In genomic region chr16:88442435-88442810, GRCh38 we compare ENCODE assay signal across 11 cellular contexts.
"Had no signal": no experiment of that assay in that cellular context is flagged by ENCODE, and none has a peak within 500 bp of the region (broad histone marks: within the 10 kb centered on the region; RNA-seq: fewer than 3 reads in every experiment).

No MANE protein-coding gene starts in this region.

- DNase-seq: occipital lobe had no signal

- H3K4me3 ChIP-seq: breast epithelium, prostate gland had no signal

- H3K4me1 ChIP-seq: prostate gland had no signal

- H3K9me3 ChIP-seq: breast epithelium, lower lobe of right lung, prostate gland, spleen had no signal

- H3K4me3 Mint-ChIP-seq: activated CD8-positive, alpha-beta memory T cell treated with anti-CD3 and anti-CD28 coated beads, Interleukin-2, amount 10 ng/mL, durations not matched to agents 7 days and 5 days; activated naive CD8-positive, alpha-beta T cell treated with anti-CD3 and anti-CD28 coated beads for 36 hours; activated T-cell treated with anti-CD3 and anti-CD28 coated beads, Interleukin-2, amount 50 U/mL, for 4 hours; immature natural killer cell had no signal

- H3K36me3 ChIP-seq: breast epithelium, lower lobe of right lung, prostate gland, spleen had no signal

- H3K27me3 ChIP-seq: spleen had no signal

- H3K27ac Mint-ChIP-seq: activated CD8-positive, alpha-beta memory T cell treated with anti-CD3 and anti-CD28 coated beads, Interleukin-2, amount 10 ng/mL, durations not matched to agents 7 days and 5 days; activated naive CD8-positive, alpha-beta T cell treated with anti-CD3 and anti-CD28 coated beads for 36 hours; immature natural killer cell had no signal

- H3K9me3 Mint-ChIP-seq: activated naive CD8-positive, alpha-beta T cell treated with anti-CD3 and anti-CD28 coated beads for 36 hours; activated T-cell treated with anti-CD3 and anti-CD28 coated beads, Interleukin-2, amount 50 U/mL, for 4 hours; immature natural killer cell; naive thymus-derived CD8-positive, alpha-beta T cell; stimulated activated memory B cell treated with anti-CD40 and anti-IgM and Interleukin-4, amounts not matched to agents 10 μg/mL and 1 μg/mL and 100 μg/mL, for 72 hours had no signal

- H3K27me3 Mint-ChIP-seq: activated CD8-positive, alpha-beta memory T cell treated with anti-CD3 and anti-CD28 coated beads, Interleukin-2, amount 10 ng/mL, durations not matched to agents 7 days and 5 days; activated naive CD8-positive, alpha-beta T cell treated with anti-CD3 and anti-CD28 coated beads for 36 hours; naive thymus-derived CD8-positive, alpha-beta T cell; stimulated activated memory B cell treated with anti-CD40 and anti-IgM and Interleukin-4, amounts not matched to agents 10 μg/mL and 1 μg/mL and 100 μg/mL, for 72 hours had no signal

- H3K4me1 Mint-ChIP-seq: activated CD8-positive, alpha-beta memory T cell treated with anti-CD3 and anti-CD28 coated beads, Interleukin-2, amount 10 ng/mL, durations not matched to agents 7 days and 5 days had no signal

- H3K27ac ChIP-seq: breast epithelium, lower lobe of right lung, prostate gland, spleen had no signal
